In the genomic region with DNA sequence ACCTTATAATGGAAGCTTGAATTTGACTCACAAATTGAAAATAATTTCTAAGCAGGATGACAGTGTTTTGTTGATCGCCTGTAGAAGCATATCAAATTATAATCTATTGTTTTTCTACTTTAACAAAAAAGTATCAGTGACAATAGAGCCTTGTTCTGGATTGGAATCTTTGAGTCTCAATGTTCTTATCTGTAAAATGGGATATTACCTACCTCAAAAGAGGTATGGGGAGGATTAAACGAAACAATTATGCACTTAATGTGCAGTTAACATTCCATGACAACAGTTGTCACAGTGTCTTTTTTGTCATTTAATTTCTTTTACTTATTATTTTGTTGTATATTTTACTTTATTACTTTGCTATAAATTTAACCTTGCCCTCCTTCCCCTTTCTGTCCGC, we compare ENCODE assay signal across 9 cellular contexts. TPM values are rescaled to one million over a fixed set of nuclear protein-coding genes. Genes with fewer than 3 reads are reported as not detected.
DNase-seq lines count a peak whose midpoint lies in the region; ATAC-seq, FAIRE-seq and TF ChIP-seq lines count a peak whose summit lies in the region.
"Had no signal": no experiment of that assay in that cellular context is flagged by ENCODE, and none has a peak within 500 bp of the region (broad histone marks: within the 10 kb centered on the region; RNA-seq: fewer than 3 reads in every experiment).

No MANE protein-coding gene starts in this region.

- peaks cover 9% of the 10 kb centered on the region for H3K4me1 ChIP-seq in keratinocyte (ENCODE audit: control insufficient read depth, extremely low read depth, insufficient read depth, low read length)
- peaks cover 20% of the 10 kb centered on the region for H3K4me1 ChIP-seq in suprapubic skin

- 72% methylated on average over 3 of the region's 3 CpGs for WGBS in suprapubic skin

- no peak overlapping the region for H3K27ac Mint-ChIP-seq in activated CD4-positive, alpha-beta T cell treated with anti-CD3 and anti-CD28 coated beads for 36 hours
- H3K27ac Mint-ChIP-seq in activated naive CD4-positive, alpha-beta T cell treated with anti-CD3 and anti-CD28 coated beads, Interleukin-2, amount 50 U/mL, for 72 hours: peak overlapping the region; percentile 89 to 94

- no peak for DNase-seq in activated CD4-positive, alpha-beta T cell treated with anti-CD3 and anti-CD28 coated beads for 36 hours
- no peak for DNase-seq in activated CD4-positive, alpha-beta T cell treated with anti-CD3 and anti-CD28 coated beads, Interleukin-2, amount 50 U/mL, for 1 hour
- no peak for DNase-seq in activated naive CD4-positive, alpha-beta T cell treated with anti-CD3 and anti-CD28 coated beads, Interleukin-2, amount 50 U/mL, for 72 hours (ENCODE audit: low spot score in 2 of 2)
- DNase-seq in keratinocyte (ENCODE audit: low read depth, low spot score): no peak
- DNase-seq in suprapubic skin (ENCODE audit: low spot score in 2 of 2): no peak
- DNase-seq in OCI-M2 (lab: John Stamatoyannopoulos, UW; ENCODE audit: unreplicated experiment): no peak
- DNase-seq: cortex of kidney had no signal

- dilution Hi-C loops in keratinocyte (cut with MboI; ENCODE audit: extremely low pct_ligation_motif_present, low sequenced_read_pairs): no loop called here

- H3K27me3 Mint-ChIP-seq in activated CD4-positive, alpha-beta T cell treated with anti-CD3 and anti-CD28 coated beads for 36 hours: no peaks in the 10 kb centered on the region

- peak overlapping the region; percentile 77 for H3K9ac ChIP-seq in keratinocyte (ENCODE audit: control insufficient read depth, extremely low read depth, insufficient read depth, low read length)

- peak overlapping the region; percentile 100 for H3K4me3 Mint-ChIP-seq in activated CD4-positive, alpha-beta T cell treated with anti-CD3 and anti-CD28 coated beads for 36 hours

- peak overlapping the region; percentile 80 to 95 (median 92) for H3K4me3 ChIP-seq in keratinocyte (ENCODE audit: control insufficient read depth in 2 of 3, extremely low read depth in 1 of 3, insufficient read depth in 2 of 3, low read depth in 1 of 3, low read length in 3 of 3)
- peak overlapping the region; percentile 85 for H3K4me3 ChIP-seq in suprapubic skin

- H3K4me2 ChIP-seq in keratinocyte (ENCODE audit: control insufficient read depth, extremely low read depth, insufficient read depth, low read depth, low read length): peak overlapping the region; percentile 82

- H3K27ac ChIP-seq in keratinocyte (ENCODE audit: control insufficient read depth, insufficient read depth, low read length) (peak overlapping the region; percentile 72), suprapubic skin (peak overlapping the region; percentile 93)

- H4K20me1 ChIP-seq in keratinocyte (ENCODE audit: control insufficient read depth, extremely low read depth, insufficient read depth, low read length): no peaks in the 10 kb centered on the region

- H3K27me3 ChIP-seq in keratinocyte (ENCODE audit: control insufficient read depth, extremely low read depth, insufficient read depth, low read length) (no peaks in the 10 kb centered on the region), suprapubic skin (no peaks in the 10 kb centered on the region)

- H3K9me1 ChIP-seq in keratinocyte (ENCODE audit: control insufficient read depth, extremely low read depth, insufficient read depth, low read length): no peaks in the 10 kb centered on the region

- peaks cover 25% of the 10 kb centered on the region for H3K36me3 Mint-ChIP-seq in activated CD4-positive, alpha-beta T cell treated with anti-CD3 and anti-CD28 coated beads for 36 hours (ENCODE audit: low read depth)
- H3K36me3 Mint-ChIP-seq in activated naive CD4-positive, alpha-beta T cell treated with anti-CD3 and anti-CD28 coated beads, Interleukin-2, amount 50 U/mL, for 72 hours: peaks cover 20 to 29% of the 10 kb centered on the region in 2 donors

- no peaks in the 10 kb centered on the region for H3K9me3 ChIP-seq in keratinocyte (ENCODE audit: control insufficient read depth, low read depth, low read length)
- H3K9me3 ChIP-seq in suprapubic skin: no peaks in the 10 kb centered on the region

- peaks cover 44% of the 10 kb centered on the region for H3K79me2 ChIP-seq in keratinocyte (ENCODE audit: control insufficient read depth, insufficient read depth, low read length)

- intact Hi-C loops in activated CD4-positive, alpha-beta T cell treated with anti-CD3 and anti-CD28 coated beads for 36 hours (cut with DNase I, micrococcal nuclease): loop anchor here in 1 of 2 experiments (10.0 kb wide), 1 partner anchor 704 kb away; a partner anchor contains a TSS

- no peak for TF ChIP-seq EP300 in suprapubic skin (IDR thresholded peaks at IDR 0.05)

- peaks cover 43% of the 10 kb centered on the region for H3K4me1 Mint-ChIP-seq in activated CD4-positive, alpha-beta T cell treated with anti-CD3 and anti-CD28 coated beads for 36 hours

- FAIRE-seq in keratinocyte (lab: Jason Lieb, UNC): no peak

- CTCF ChIA-PET in activated CD4-positive, alpha-beta T cell treated with anti-CD3 and anti-CD28 coated beads for 36 hours (lab: Charles Lee): interaction anchor here (0.6 to 4.1 kb wide), 2 partner anchors 11 to 13 kb away, joined by 3 to 20 read pairs; no protein-coding TSS in a partner anchor

- TF ChIP-seq POLR2A in suprapubic skin (IDR thresholded peaks at IDR 0.05): no peak

- no peak for ATAC-seq in activated CD4-positive, alpha-beta T cell treated with anti-CD3 and anti-CD28 coated beads for 36 hours
- ATAC-seq in activated naive CD4-positive, alpha-beta T cell treated with anti-CD3 and anti-CD28 coated beads, Interleukin-2, amount 50 U/mL, for 72 hours: no peak
- no peak for ATAC-seq in GM18867 (IDR thresholded peaks at IDR 0.05; ENCODE audit: unreplicated experiment)
- no peak for ATAC-seq in GM18858 (IDR thresholded peaks at IDR 0.05; ENCODE audit: unreplicated experiment)

- POLR2A ChIA-PET in activated CD4-positive, alpha-beta T cell treated with anti-CD3 and anti-CD28 coated beads for 36 hours (lab: Charles Lee): no interaction called here

- H3K36me3 ChIP-seq in keratinocyte (ENCODE audit: control insufficient read depth in 2 of 2, extremely low read depth in 1 of 2, insufficient read depth in 2 of 2, low read length in 2 of 2): peaks cover 5 to 13% of the 10 kb centered on the region in 2 experiments
- H3K36me3 ChIP-seq in suprapubic skin: peaks cover 29% of the 10 kb centered on the region

- H2AFZ ChIP-seq in keratinocyte (ENCODE audit: control insufficient read depth, low read length): no peak overlapping the region

- no peaks in the 10 kb centered on the region for H3K9me3 Mint-ChIP-seq in activated CD4-positive, alpha-beta T cell treated with anti-CD3 and anti-CD28 coated beads for 36 hours (ENCODE audit: low read depth)
- H3K9me3 Mint-ChIP-seq in activated naive CD4-positive, alpha-beta T cell treated with anti-CD3 and anti-CD28 coated beads, Interleukin-2, amount 50 U/mL, for 72 hours: no peaks in the 10 kb centered on the region

- TF ChIP-seq CTCF in keratinocyte (optimal IDR thresholded peaks at IDR 0.05 in 1 of 3, IDR thresholded peaks at IDR 0.05 in 1 of 3, conservative IDR thresholded peaks at IDR 0.05 in 1 of 3; ENCODE audit: extremely low read depth in 1 of 3, insufficient read depth in 2 of 3, low read length in 3 of 3) (no peak), suprapubic skin (IDR thresholded peaks at IDR 0.05) (no peak)

RNA-seq across cellular contexts. Expression of a gene that starts 1.1 kb away (rescaled TPM):
- total RNA-seq in activated CD4-positive, alpha-beta T cell treated with anti-CD3 and anti-CD28 coated beads for 36 hours: 100 to 1,000 TPM; 232 to 254 TPM
- 100 to 1,000 TPM; 179 to 241 TPM for total RNA-seq in activated naive CD4-positive, alpha-beta T cell treated with anti-CD3 and anti-CD28 coated beads, Interleukin-2, amount 50 U/mL, for 72 hours
- polyA plus RNA-seq in keratinocyte: 106 to 255 TPM (median 196 TPM) in 3 replicates
- 150 TPM for polyA plus RNA-seq in keratinocyte (2011; ENCODE audit: low read depth)
- 132 and 225 TPM in 2 replicates for polyA plus RNA-seq in keratinocyte (2011; cell fraction: cytosol; rRNA removed)
- 56.6 and 75.0 TPM in 2 replicates for polyA plus RNA-seq in keratinocyte (2011; cell fraction: nucleus; rRNA removed)
- polyA plus RNA-seq in keratinocyte (2012; ENCODE audit: low replicate concordance): 226 and 229 TPM in 2 replicates
- 35.4 to 98.9 TPM (median 54.1 TPM) in 3 replicates for polyA minus RNA-seq in keratinocyte
- 166 TPM for polyA minus RNA-seq in keratinocyte (2011; cell fraction: cytosol; rRNA and poly(A)+ RNA removed)
- 34.2 and 46.6 TPM in 2 replicates for polyA minus RNA-seq in keratinocyte (2011; cell fraction: nucleus; rRNA and poly(A)+ RNA removed)
- 10 to 100 TPM; 28.2 to 63.5 (median 54.4) TPM for total RNA-seq in suprapubic skin
